Comparison of ENCODE assay signal across 16 cellular contexts in the genomic region with DNA sequence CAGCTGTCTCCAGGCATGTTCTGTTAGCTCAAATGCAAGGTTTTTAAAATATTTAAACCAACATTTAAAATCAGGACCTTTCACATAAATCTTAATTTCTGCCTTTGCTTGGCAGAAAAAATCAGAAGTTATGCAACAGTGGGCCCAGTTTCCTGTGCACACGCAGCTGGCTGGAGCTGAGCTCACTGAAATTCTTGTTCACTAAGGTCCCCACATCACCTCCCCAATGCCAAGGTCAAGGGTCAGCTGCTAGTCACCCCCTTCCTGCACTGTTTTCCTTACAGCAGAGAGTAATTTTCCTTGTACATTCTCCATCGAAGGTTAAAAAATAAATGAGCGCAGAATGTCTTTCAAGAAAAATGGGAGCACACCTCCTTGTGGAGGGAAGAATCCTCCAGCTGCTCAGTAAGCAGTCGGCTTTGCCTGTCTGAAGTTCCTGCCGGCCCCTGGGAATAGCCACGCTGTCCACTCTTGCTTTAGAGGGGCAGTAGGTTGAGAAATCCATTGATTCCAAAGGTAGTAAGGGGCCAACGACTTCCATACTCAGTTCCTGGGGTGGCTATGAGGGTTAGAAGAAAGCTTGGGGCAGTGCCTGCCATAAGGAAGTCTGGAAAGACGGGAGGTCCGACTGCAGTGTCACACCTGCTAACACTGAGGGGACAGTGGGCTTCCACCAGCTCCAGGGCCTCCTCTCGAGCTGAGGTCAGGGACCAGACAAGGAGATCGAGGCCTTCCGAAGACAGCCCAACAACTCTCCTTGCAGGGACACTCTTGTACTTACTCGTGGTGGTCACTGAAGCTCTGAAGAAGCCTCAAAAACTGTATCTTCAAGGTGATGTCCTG. TPM values are rescaled to one million over a fixed set of nuclear protein-coding genes. Genes with fewer than 3 reads are reported as not detected.
DNase-seq lines count a peak whose midpoint lies in the region; ATAC-seq and TF ChIP-seq lines count a peak whose summit lies in the region.
"Had no signal": no experiment of that assay in that cellular context is flagged by ENCODE, and none has a peak within 500 bp of the region (broad histone marks: within the 10 kb centered on the region; RNA-seq: fewer than 3 reads in every experiment).

No MANE protein-coding gene starts in this region.

- H3K9me3 Mint-ChIP-seq in stimulated activated effector memory CD8-positive, alpha-beta T cell treated with anti-CD3 and anti-CD28 coated beads, Interleukin-12 subunit alpha, Interleukin-12 subunit beta, amount 100 ng/mL, for 72 hours: no peaks in the 10 kb centered on the region
- no peaks in the 10 kb centered on the region for H3K9me3 Mint-ChIP-seq in activated CD4-positive, alpha-beta memory T cell treated with anti-CD3 and anti-CD28 coated beads, Interleukin-2, amount 10 ng/mL, durations not matched to agents 7 days and 5 days

- H3K27ac ChIP-seq in RWPE2 (ENCODE audit: poor library complexity, severe bottlenecking) (no peak overlapping the region), right cardiac atrium (ENCODE audit: low read length) (peak overlapping the region; percentile 12)
- H3K27ac ChIP-seq: WERI-Rb-1 had no signal

- WGBS in right cardiac atrium: 80% methylated on average over 13 of the region's 13 CpGs

- ATAC-seq in RWPE2 (ENCODE audit: low read depth): no peak
- no peak for ATAC-seq in right cardiac atrium
- ATAC-seq in stimulated activated effector memory CD8-positive, alpha-beta T cell treated with anti-CD3 and anti-CD28 coated beads, Interleukin-12 subunit alpha, Interleukin-12 subunit beta, amount 100 ng/mL, for 72 hours: no peak
- no peak for ATAC-seq in HG03097 (IDR thresholded peaks at IDR 0.05; ENCODE audit: low FRiP score, unreplicated experiment)

- H3K36me3 ChIP-seq in RWPE2 (ENCODE audit: low read depth): peaks cover 96% of the 10 kb centered on the region

- peaks cover 7% of the 10 kb centered on the region for H3K4me1 Mint-ChIP-seq in stimulated activated effector memory CD8-positive, alpha-beta T cell treated with anti-CD3 and anti-CD28 coated beads, Interleukin-12 subunit alpha, Interleukin-12 subunit beta, amount 100 ng/mL, for 72 hours
- H3K4me1 Mint-ChIP-seq in activated CD4-positive, alpha-beta memory T cell treated with anti-CD3 and anti-CD28 coated beads, Interleukin-2, amount 10 ng/mL, durations not matched to agents 7 days and 5 days: peaks cover 12% of the 10 kb centered on the region

- no peaks in the 10 kb centered on the region for H3K27me3 Mint-ChIP-seq in activated CD4-positive, alpha-beta memory T cell treated with anti-CD3 and anti-CD28 coated beads, Interleukin-2, amount 10 ng/mL, durations not matched to agents 7 days and 5 days
- H3K27me3 Mint-ChIP-seq: CD4-positive, CD25-positive, alpha-beta regulatory T cell had no signal

- TF ChIP-seq CTCF in RWPE2 (IDR thresholded peaks at IDR 0.05; ENCODE audit: poor library complexity, severe bottlenecking): no peak

- H3K9me3 ChIP-seq in RWPE2 (ENCODE audit: severe bottlenecking) (no peaks in the 10 kb centered on the region), right cardiac atrium (ENCODE audit: control insufficient read depth, low read length) (no peaks in the 10 kb centered on the region)

- DNase-seq in RWPE2 (ENCODE audit: low spot score): peak; percentile 68
- peak; percentile 41 for DNase-seq in amniotic epithelial cell (ENCODE audit: low read depth)
- peak in 1 of 3 donors; percentile 40 for DNase-seq in right cardiac atrium
- no peak for DNase-seq in stimulated activated effector memory CD8-positive, alpha-beta T cell treated with anti-CD3 and anti-CD28 coated beads, Interleukin-12 subunit alpha, Interleukin-12 subunit beta, amount 100 ng/mL, for 72 hours (ENCODE audit: low spot score in 2 of 2)
- DNase-seq in activated CD4-positive, alpha-beta memory T cell treated with anti-CD3 and anti-CD28 coated beads, Interleukin-2, amount 10 ng/mL, durations not matched to agents 7 days and 5 days: no peak
- no peak for DNase-seq in NCI-H526 (lab: John Stamatoyannopoulos, UW)
- DNase-seq: amygdala; CD4-positive, CD25-positive, alpha-beta regulatory T cell; cortex of kidney; KG1; midbrain; NCI-H146; occipital lobe; stimulated activated CD4-positive, alpha-beta T cell treated with anti-CD3 and anti-CD28 coated beads, Interleukin-12 subunit alpha, Interleukin-12 subunit beta, amount 100 ng/mL, for 4 hours had no signal

- H3K4me3 ChIP-seq in RWPE2 (ENCODE audit: severe bottlenecking): no peak overlapping the region
- no peak overlapping the region for H3K4me3 ChIP-seq in right cardiac atrium (ENCODE audit: low read length)

- POLR2A ChIA-PET in activated CD4-positive, alpha-beta memory T cell treated with anti-CD3 and anti-CD28 coated beads, Interleukin-2, amount 10 ng/mL, durations not matched to agents 7 days and 5 days (lab: Charles Lee): no interaction called here

- no peaks in the 10 kb centered on the region for H3K27me3 ChIP-seq in RWPE2 (ENCODE audit: insufficient read depth, poor library complexity, severe bottlenecking)
- H3K27me3 ChIP-seq in right cardiac atrium (ENCODE audit: control insufficient read depth, insufficient read depth): no peaks in the 10 kb centered on the region

- CTCF ChIA-PET in activated CD4-positive, alpha-beta memory T cell treated with anti-CD3 and anti-CD28 coated beads, Interleukin-2, amount 10 ng/mL, durations not matched to agents 7 days and 5 days (lab: Charles Lee): interaction anchor here (1.3 to 1.5 kb wide), 2 partner anchors 10 to 138 kb away, joined by 3 to 4 read pairs; no protein-coding TSS in a partner anchor

- peak overlapping the region; percentile 75 for H3K27ac Mint-ChIP-seq in stimulated activated effector memory CD8-positive, alpha-beta T cell treated with anti-CD3 and anti-CD28 coated beads, Interleukin-12 subunit alpha, Interleukin-12 subunit beta, amount 100 ng/mL, for 72 hours
- H3K27ac Mint-ChIP-seq in activated CD4-positive, alpha-beta memory T cell treated with anti-CD3 and anti-CD28 coated beads, Interleukin-2, amount 10 ng/mL, durations not matched to agents 7 days and 5 days: no peak overlapping the region

- peaks cover 93% of the 10 kb centered on the region for H3K36me3 Mint-ChIP-seq in stimulated activated effector memory CD8-positive, alpha-beta T cell treated with anti-CD3 and anti-CD28 coated beads, Interleukin-12 subunit alpha, Interleukin-12 subunit beta, amount 100 ng/mL, for 72 hours
- peaks cover 76% of the 10 kb centered on the region for H3K36me3 Mint-ChIP-seq in activated CD4-positive, alpha-beta memory T cell treated with anti-CD3 and anti-CD28 coated beads, Interleukin-2, amount 10 ng/mL, durations not matched to agents 7 days and 5 days (ENCODE audit: low read depth)

- H3K4me3 Mint-ChIP-seq in stimulated activated effector memory CD8-positive, alpha-beta T cell treated with anti-CD3 and anti-CD28 coated beads, Interleukin-12 subunit alpha, Interleukin-12 subunit beta, amount 100 ng/mL, for 72 hours: no peak overlapping the region
- H3K4me3 Mint-ChIP-seq in activated CD4-positive, alpha-beta memory T cell treated with anti-CD3 and anti-CD28 coated beads, Interleukin-2, amount 10 ng/mL, durations not matched to agents 7 days and 5 days: no peak overlapping the region
- H3K4me3 Mint-ChIP-seq: CD4-positive, CD25-positive, alpha-beta regulatory T cell had no signal

- no peaks in the 10 kb centered on the region for H3K4me1 ChIP-seq in RWPE2 (ENCODE audit: insufficient read depth, poor library complexity, severe bottlenecking)
- peaks cover 2% of the 10 kb centered on the region for H3K4me1 ChIP-seq in right cardiac atrium (ENCODE audit: control insufficient read depth, insufficient read depth, low read length)

- intact Hi-C loops in right cardiac atrium (cut with DNase I): no loop called here

RNA-seq across cellular contexts. Expression of a gene that starts 56.8 kb away (rescaled TPM):
- total RNA-seq in right cardiac atrium: 100 to 1,000 TPM in 2 of 4 donors, 10 to 100 TPM in 2; 43.3 to 134 (median 99.2) TPM
- 125 TPM for polyA plus RNA-seq in right cardiac atrium
- total RNA-seq in activated CD4-positive, alpha-beta memory T cell treated with anti-CD3 and anti-CD28 coated beads, Interleukin-2, amount 10 ng/mL, durations not matched to agents 7 days and 5 days: under 1 TPM; 0.08 to 0.15 TPM

RNA-seq across cellular contexts. Expression of a gene that starts 56.8 kb away (rescaled TPM):
- total RNA-seq in right cardiac atrium: 10 to 100 TPM; 23.6 to 32.6 (median 26.3) TPM
- 37.7 TPM for polyA plus RNA-seq in right cardiac atrium
- 10 to 100 TPM; 54.2 to 60.0 TPM for total RNA-seq in activated CD4-positive, alpha-beta memory T cell treated with anti-CD3 and anti-CD28 coated beads, Interleukin-2, amount 10 ng/mL, durations not matched to agents 7 days and 5 days

Comparison
In these comparisons a context has a peak if more than half of its experiments do, and no peak if none do; other contexts are left out.
1. DNase-seq: peak in RWPE2 (single experiment) and amniotic epithelial cell (single experiment); none in stimulated activated effector memory CD8-positive, alpha-beta T cell treated with anti-CD3 and anti-CD28 coated beads, Interleukin-12 subunit alpha, Interleukin-12 subunit beta, amount 100 ng/mL, for 72 hours (0 of 2), activated CD4-positive, alpha-beta memory T cell treated with anti-CD3 and anti-CD28 coated beads, Interleukin-2, amount 10 ng/mL, durations not matched to agents 7 days and 5 days (single experiment) and NCI-H526 (0 of 2).
2. RNA of a gene that starts 56.8 kb away (total RNA-seq): 43.3 to 134 TPM in right cardiac atrium; 0.08 to 0.15 TPM in activated CD4-positive, alpha-beta memory T cell treated with anti-CD3 and anti-CD28 coated beads, Interleukin-2, amount 10 ng/mL, durations not matched to agents 7 days and 5 days; every median in the first group is over 10 times any median in the second.